Comparison of ENCODE assay signal across 36 cellular contexts in the genomic region with DNA sequence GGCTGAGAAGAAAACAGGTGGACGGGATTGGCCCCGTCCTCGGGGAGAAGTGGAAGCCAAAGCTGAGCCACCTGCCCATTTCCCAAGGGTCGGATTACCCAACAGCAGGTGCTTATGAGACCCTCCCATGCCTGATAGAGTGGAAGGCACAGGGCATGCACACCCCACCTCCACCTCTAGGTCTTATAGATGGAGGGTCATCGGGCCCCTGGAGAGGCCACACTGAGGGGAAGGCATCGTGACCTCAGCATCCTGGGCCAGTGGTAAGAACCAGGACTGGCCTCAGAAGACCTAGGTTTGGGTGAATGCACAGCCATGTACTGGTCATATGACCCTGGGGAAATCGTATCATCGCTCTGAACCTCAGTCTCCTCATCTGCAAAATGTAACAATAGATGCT.
DNase-seq lines count a peak whose midpoint lies in the region; ATAC-seq, FAIRE-seq and TF ChIP-seq lines count a peak whose summit lies in the region.
"Had no signal": no experiment of that assay in that cellular context is flagged by ENCODE, and none has a peak within 500 bp of the region (broad histone marks: within the 10 kb centered on the region; RNA-seq: fewer than 3 reads in every experiment).

No MANE protein-coding gene starts in this region.

- H3K9me3 ChIP-seq in H1 (ENCODE audit: insufficient read depth in 2 of 2, low read depth in 1 of 2, low read length in 1 of 2) = 0 out of 4 replicates have a peak, but pooled peaks cover 0 to 3% of the 10 kb centered on the region in 2 experiments
- H3K9me3 ChIP-seq in vagina = no peaks in the 10 kb centered on the region
- H3K9me3 ChIP-seq in transverse colon = no peaks in the 10 kb centered on the region
- H3K9me3 ChIP-seq: A549, colonic mucosa, thoracic aorta, uterus had no signal

- no peak overlapping the region for H4K5ac ChIP-seq in H1 (ENCODE audit: insufficient read length, low read depth, low read length)

- WGBS in H1 (ENCODE audit: extremely low coverage in 1 of 2, insufficient coverage in 1 of 2, insufficient read length in 1 of 2, insufficient replicate concordance in 2 of 2, low coverage in 1 of 2, low lambda C conversion rate in 2 of 2, missing lambda C conversion rate in 1 of 2), 2 experiments = 95% methylated on average over 8 of the region's 8 CpGs; no CpG with 5 or more reads in 1 of the 2 experiments
- 72% methylated on average over 8 of the region's 8 CpGs; no CpG with 5 or more reads in 1 of the 2 donors for WGBS in transverse colon (ENCODE audit: low coverage in 1 of 2), 2 donors

- TF ChIP-seq POLR2A in H1 (IDR thresholded peaks at IDR 0.05; ENCODE audit: control extremely low read depth in 1 of 2, low read depth in 2 of 2, low read length in 2 of 2) = no peak
- TF ChIP-seq POLR2A in vagina (IDR thresholded peaks at IDR 0.05) = no peak
- TF ChIP-seq POLR2A in transverse colon (IDR thresholded peaks at IDR 0.05) = no peak

- H4K91ac ChIP-seq in H1 (replicated peaks; ENCODE audit: insufficient read length, low read length) = peak overlapping the region; percentile 89

- H2BK20ac ChIP-seq in H1 (ENCODE audit: low read length) = peak overlapping the region; percentile 98

- in situ Hi-C loops in transverse colon (cut with MboI; ENCODE audit: low pct_ligation_motif_present in 1 of 4, low pct_unique_long_range_greater_than_20kb in 1 of 4, low sequenced_read_pairs in 3 of 4) = loop anchor here in 1 of 4 donors (25.0 kb wide), 2 partner anchors 475 to 1350 kb away; no protein-coding TSS in a partner anchor

- H3K14ac ChIP-seq in H1 (ENCODE audit: insufficient read length) = no peak overlapping the region

- no peaks in the 10 kb centered on the region for H3K36me3 ChIP-seq in H1 (ENCODE audit: control insufficient read depth in 2 of 4, insufficient read depth in 4 of 4, low read length in 3 of 4)
- no peaks in the 10 kb centered on the region for H3K36me3 ChIP-seq in vagina
- no peaks in the 10 kb centered on the region for H3K36me3 ChIP-seq in transverse colon
- H3K36me3 ChIP-seq: cardiac muscle cell, colonic mucosa, thoracic aorta, uterus had no signal

- peak overlapping the region; percentile 88 for H3K4ac ChIP-seq in H1 (replicated peaks; ENCODE audit: insufficient read length, low read depth, low read length)

- H4K8ac ChIP-seq in H1 (ENCODE audit: extremely low read depth, insufficient read depth, low read length) = peak overlapping the region; percentile 53

- DNase-seq in NCI-H748 (lab: John Stamatoyannopoulos, UW; ENCODE audit: unreplicated experiment) (peak; percentile 62), NCI-H748 treated with DMSO at 0.1 percent for 48 hours (lab: John Stamatoyannopoulos, UW) (no peak), NCI-H524 (lab: John Stamatoyannopoulos, UW) (peak; percentile 85 to 94), H1 (ENCODE audit: low read depth in 1 of 2, low spot score in 2 of 2) (no peak), vagina (ENCODE audit: extremely low spot score in 2 of 2) (peak; percentile 64 to 70), transverse colon (no peak)
- DNase-seq: activated CD4-positive, alpha-beta T cell treated with anti-CD3 and anti-CD28 coated beads, Interleukin-2, amount 50 U/mL, for 4 hours; activated naive CD8-positive, alpha-beta T cell treated with anti-CD3 and anti-CD28 coated beads, Interleukin-2, amount 50 U/mL, for 24 hours; activated T-cell treated with anti-CD3 and anti-CD28 coated beads, Interleukin-2, amount 50 U/mL, for 72 hours; AML-193; CD4-positive, alpha-beta T cell; colonic mucosa; effector CD4-positive, alpha-beta T cell; Karpas-422; NCI-H187; NCI-H2227 treated with DMSO at 0.1 percent for 48 hours; NK-92 treated with Interleukin-12 subunit alpha and Interleukin-12 subunit beta, amount 100 ng/mL, for 24 hours; PC-9; right cardiac atrium; stimulated activated naive CD8-positive, alpha-beta T cell treated with anti-CD3 and anti-CD28 coated beads, Interleukin-15, amount 100 ng/mL, for 72 hours; uterus had no signal

- H3K23me2 ChIP-seq in H1 (ENCODE audit: low read depth, low read length) = peaks cover 5% of the 10 kb centered on the region

- CTCF ChIA-PET in H1 (lab: Charles Lee; ENCODE audit: partially characterized antibody) = interaction anchor here (0.9 to 3.8 kb wide), 11 partner anchors 9 to 470 kb away, joined by 3 to 22 read pairs (median 5); no protein-coding TSS in a partner anchor

- no peak for ATAC-seq in GM21529 (IDR thresholded peaks at IDR 0.05; ENCODE audit: unreplicated experiment)
- no peak for ATAC-seq in HG02973 (IDR thresholded peaks at IDR 0.05; ENCODE audit: unreplicated experiment)
- ATAC-seq: A549; activated CD4-positive, CD25-positive, alpha-beta regulatory T cell treated with anti-CD3 and anti-CD28 coated beads, Interleukin-2, amount 50 U/mL, for 24 hours; activated naive CD8-positive, alpha-beta T cell treated with anti-CD3 and anti-CD28 coated beads, Interleukin-2, amount 50 U/mL, for 24 hours; activated T-cell treated with anti-CD3 and anti-CD28 coated beads, Interleukin-2, amount 50 U/mL, for 72 hours; left lobe of liver; right cardiac atrium; SK-N-SH treated with all-trans-retinoic acid at 6 μM for 48 hours; stimulated activated naive CD8-positive, alpha-beta T cell treated with anti-CD3 and anti-CD28 coated beads, Interleukin-15, amount 100 ng/mL, for 72 hours had no signal

- intact Hi-C loops in vagina (cut with DNase I) (no loop called here), transverse colon (cut with DNase I; ENCODE audit: low total_unique reads) (no loop called here)

- POLR2A ChIA-PET in H1 (lab: Charles Lee; ENCODE audit: partially characterized antibody) = interaction anchor here (0.7 to 1.9 kb wide), 6 partner anchors 10 to 46 kb away, joined by 3 to 7 read pairs (median 4); no protein-coding TSS in a partner anchor

- H2BK5ac ChIP-seq in H1 (ENCODE audit: low read depth, low read length) = peak overlapping the region; percentile 100

- H3K9ac ChIP-seq in H1 (replicated peaks in 1 of 4; ENCODE audit: extremely low read depth in 1 of 4, low read depth in 3 of 4, low read length in 3 of 4) = no peak overlapping the region
- H3K9ac ChIP-seq: parathyroid adenoma had no signal

- H3K27me3 ChIP-seq in H1 (replicated peaks in 1 of 4; ENCODE audit: control insufficient read depth in 3 of 4, extremely low read depth in 1 of 4, insufficient read depth in 3 of 4, low read length in 3 of 4) (no peaks in the 10 kb centered on the region; a peak in 1 of 7 replicates), vagina (no peaks in the 10 kb centered on the region), transverse colon (no peaks in the 10 kb centered on the region)
- H3K27me3 ChIP-seq: cardiac muscle cell, colonic mucosa, uterus had no signal

- no peak for FAIRE-seq in H1 (lab: Jason Lieb, UNC)
- FAIRE-seq: A549, astrocyte, GM19239, HepG2, islet of Langerhans, TTC549 had no signal

- no peak for TF ChIP-seq EP300 in H1 (IDR thresholded peaks at IDR 0.05; ENCODE audit: borderline replicate concordance in 1 of 2, low read depth in 2 of 2, low read length in 2 of 2)
- TF ChIP-seq EP300 in transverse colon (IDR thresholded peaks at IDR 0.05; ENCODE audit: low read depth) = no peak

- H3K4me2 ChIP-seq in H1 (ENCODE audit: insufficient read depth in 1 of 2, low read depth in 2 of 2, low read length in 2 of 2) = peak overlapping the region; percentile 79 to 84; a peak in 3 of 4 replicates
- H3K4me2 ChIP-seq: A549, PC-9 had no signal

- no peaks in the 10 kb centered on the region for H3K79me1 ChIP-seq in H1 (ENCODE audit: low read depth, low read length)

- TF ChIP-seq RAD21 in H1 (IDR thresholded peaks at IDR 0.05 in 1 of 2, conservative IDR thresholded peaks at IDR 0.05 in 1 of 2; ENCODE audit: low read depth in 2 of 2, low read length in 2 of 2) = no peak

- no peak for TF ChIP-seq CTCF in H1 (IDR thresholded peaks at IDR 0.05; ENCODE audit: control extremely low read depth in 1 of 3, insufficient read depth in 1 of 3, low read depth in 1 of 3, low read length in 3 of 3)
- no peak for TF ChIP-seq CTCF in vagina (IDR thresholded peaks at IDR 0.05)
- no peak for TF ChIP-seq CTCF in transverse colon (IDR thresholded peaks at IDR 0.05)

- H2AFZ ChIP-seq in H1 (ENCODE audit: low read length) = no peak overlapping the region
- H2AFZ ChIP-seq: parathyroid adenoma, PC-9 had no signal

- H3K79me2 ChIP-seq in H1 (ENCODE audit: control insufficient read depth in 1 of 2, insufficient read depth in 2 of 2, low read length in 2 of 2) = no peaks in the 10 kb centered on the region
- H3K79me2 ChIP-seq: parathyroid adenoma had no signal

- H3K23ac ChIP-seq in H1 (ENCODE audit: insufficient read length) = no peak overlapping the region

- H2BK15ac ChIP-seq in H1 (ENCODE audit: low read length) = peak overlapping the region; percentile 40; the same call in 1 of the 2 replicates

- H3K27ac ChIP-seq in H1 (ENCODE audit: low read depth, low read length) = 0 out of 2 replicates have a peak overlapping the region, but pooled peaks have one; percentile 36
- no peak overlapping the region for H3K27ac ChIP-seq in vagina
- H3K27ac ChIP-seq in transverse colon = no peak overlapping the region
- H3K27ac ChIP-seq: A549, cardiac muscle cell, colonic mucosa, epithelial cell of prostate, parathyroid adenoma, PC-9, thoracic aorta, uterus had no signal

- H3K4me1 ChIP-seq in H1 (replicated peaks in 1 of 4; ENCODE audit: control insufficient read depth in 3 of 4, insufficient read depth in 4 of 4, low read length in 3 of 4) (peaks cover 10 to 21% (median 17%) of the 10 kb centered on the region in 4 experiments), vagina (no peaks in the 10 kb centered on the region), transverse colon (peaks cover 0 to 3% (median 0%) of the 10 kb centered on the region in 4 donors)
- H3K4me1 ChIP-seq: A549, colonic mucosa, parathyroid adenoma, uterus had no signal

- H3K4me3 ChIP-seq in H1 (ENCODE audit: extremely low read depth in 1 of 4, insufficient read depth in 2 of 4, low read depth in 3 of 4, low read length in 4 of 4) (peak overlapping the region in 1 of 4 experiments; percentile 50; a peak in 1 of 8 replicates), vagina (no peak overlapping the region), transverse colon (no peak overlapping the region)
- H3K4me3 ChIP-seq: A549, cardiac muscle cell, colonic mucosa, PC-9, thoracic aorta, uterus had no signal

- H2BK120ac ChIP-seq in H1 (replicated peaks; ENCODE audit: low read depth, low read length) = peak overlapping the region; percentile 75

- H2AK5ac ChIP-seq in H1 (ENCODE audit: low read depth, low read length) = peak overlapping the region; percentile 47; the same call in 1 of the 2 replicates

- H3K56ac ChIP-seq in H1 (replicated peaks; ENCODE audit: insufficient read length, low read depth, low read length) = no peak overlapping the region

- no peaks in the 10 kb centered on the region for H4K20me1 ChIP-seq in H1 (replicated peaks in 1 of 2; ENCODE audit: control insufficient read depth in 1 of 2, insufficient read depth in 2 of 2, low read length in 2 of 2)

- peak overlapping the region; percentile 79; the same call in 1 of the 2 replicates for H3K18ac ChIP-seq in H1 (ENCODE audit: extremely low read depth, low read length)

- peak overlapping the region; percentile 94 for H2BK12ac ChIP-seq in H1 (ENCODE audit: low read depth, low read length)

Comparison
In these comparisons a context has a peak if more than half of its experiments do, and no peak if none do; other contexts are left out.
1. DNase-seq: peak in NCI-H748 (single experiment), NCI-H524 (2 of 2) and vagina (2 of 2); none in NCI-H748 treated with DMSO at 0.1 percent for 48 hours (single experiment), H1 (0 of 2) and transverse colon (single experiment).